ENCODE assay signal across 2 cellular contexts in the genomic region with DNA sequence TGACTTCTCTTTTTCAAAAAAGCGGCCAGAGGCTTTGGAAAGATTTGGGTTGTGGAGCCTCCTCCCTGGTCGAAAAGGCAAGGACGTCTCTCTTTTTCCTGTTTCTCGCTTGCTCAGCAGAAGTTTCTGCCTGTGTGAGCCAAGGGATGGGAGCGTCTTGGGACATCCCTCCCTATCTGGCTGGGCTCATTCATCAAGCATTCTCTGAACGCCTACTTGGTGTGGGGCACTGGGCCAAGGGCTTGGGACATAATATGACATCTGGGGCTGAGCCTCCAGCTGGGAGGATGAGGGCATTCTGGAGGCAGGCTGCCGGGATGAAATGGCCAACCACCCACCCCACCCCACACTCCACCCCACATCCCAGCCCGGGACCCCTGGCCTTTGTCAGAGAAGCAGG.
TF ChIP-seq lines count a peak whose summit lies in the region.

No MANE protein-coding gene starts in this region.

TF ChIP-seq in liver, 16 proteins besides CTCF, POLR2A, EP300 and RAD21:
- TF ChIP-seq RXRA (IDR thresholded peaks at IDR 0.05) (peak in 1 of 2 donors; percentile 24), YY1 (IDR thresholded peaks at IDR 0.05) (no peak), NR2F2 (IDR thresholded peaks at IDR 0.05) (no peak), HNF4A (conservative IDR thresholded peaks at IDR 0.05) (no peak)
- TF ChIP-seq, protein P1, sequence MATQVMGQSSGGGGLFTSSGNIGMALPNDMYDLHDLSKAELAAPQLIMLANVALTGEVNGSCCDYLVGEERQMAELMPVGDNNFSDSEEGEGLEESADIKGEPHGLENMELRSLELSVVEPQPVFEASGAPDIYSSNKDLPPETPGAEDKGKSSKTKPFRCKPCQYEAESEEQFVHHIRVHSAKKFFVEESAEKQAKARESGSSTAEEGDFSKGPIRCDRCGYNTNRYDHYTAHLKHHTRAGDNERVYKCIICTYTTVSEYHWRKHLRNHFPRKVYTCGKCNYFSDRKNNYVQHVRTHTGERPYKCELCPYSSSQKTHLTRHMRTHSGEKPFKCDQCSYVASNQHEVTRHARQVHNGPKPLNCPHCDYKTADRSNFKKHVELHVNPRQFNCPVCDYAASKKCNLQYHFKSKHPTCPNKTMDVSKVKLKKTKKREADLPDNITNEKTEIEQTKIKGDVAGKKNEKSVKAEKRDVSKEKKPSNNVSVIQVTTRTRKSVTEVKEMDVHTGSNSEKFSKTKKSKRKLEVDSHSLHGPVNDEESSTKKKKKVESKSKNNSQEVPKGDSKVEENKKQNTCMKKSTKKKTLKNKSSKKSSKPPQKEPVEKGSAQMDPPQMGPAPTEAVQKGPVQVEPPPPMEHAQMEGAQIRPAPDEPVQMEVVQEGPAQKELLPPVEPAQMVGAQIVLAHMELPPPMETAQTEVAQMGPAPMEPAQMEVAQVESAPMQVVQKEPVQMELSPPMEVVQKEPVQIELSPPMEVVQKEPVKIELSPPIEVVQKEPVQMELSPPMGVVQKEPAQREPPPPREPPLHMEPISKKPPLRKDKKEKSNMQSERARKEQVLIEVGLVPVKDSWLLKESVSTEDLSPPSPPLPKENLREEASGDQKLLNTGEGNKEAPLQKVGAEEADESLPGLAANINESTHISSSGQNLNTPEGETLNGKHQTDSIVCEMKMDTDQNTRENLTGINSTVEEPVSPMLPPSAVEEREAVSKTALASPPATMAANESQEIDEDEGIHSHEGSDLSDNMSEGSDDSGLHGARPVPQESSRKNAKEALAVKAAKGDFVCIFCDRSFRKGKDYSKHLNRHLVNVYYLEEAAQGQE (IDR thresholded peaks at IDR 0.05) = no peak

TF ChIP-seq in HepG2, 621 proteins besides CTCF, POLR2A, EP300 and RAD21:
- TF ChIP-seq AKAP8 (CRISPR knock-in tag; IDR thresholded peaks at IDR 0.05) (no peak), ZSCAN20 (CRISPR knock-in tag; IDR thresholded peaks at IDR 0.05; ENCODE audit: borderline replicate concordance) (no peak), KLF16 (CRISPR knock-in tag; IDR thresholded peaks at IDR 0.05) (no peak), MAFK (conservative IDR thresholded peaks at IDR 0.05 in 1 of 2, IDR thresholded peaks at IDR 0.05 in 1 of 2; ENCODE audit: low read length in 2 of 2) (0 out of 4 replicates have a peak, but pooled peaks of 1 of the 2 experiments have one; percentile 10)
- TF ChIP-seq, protein P2, sequence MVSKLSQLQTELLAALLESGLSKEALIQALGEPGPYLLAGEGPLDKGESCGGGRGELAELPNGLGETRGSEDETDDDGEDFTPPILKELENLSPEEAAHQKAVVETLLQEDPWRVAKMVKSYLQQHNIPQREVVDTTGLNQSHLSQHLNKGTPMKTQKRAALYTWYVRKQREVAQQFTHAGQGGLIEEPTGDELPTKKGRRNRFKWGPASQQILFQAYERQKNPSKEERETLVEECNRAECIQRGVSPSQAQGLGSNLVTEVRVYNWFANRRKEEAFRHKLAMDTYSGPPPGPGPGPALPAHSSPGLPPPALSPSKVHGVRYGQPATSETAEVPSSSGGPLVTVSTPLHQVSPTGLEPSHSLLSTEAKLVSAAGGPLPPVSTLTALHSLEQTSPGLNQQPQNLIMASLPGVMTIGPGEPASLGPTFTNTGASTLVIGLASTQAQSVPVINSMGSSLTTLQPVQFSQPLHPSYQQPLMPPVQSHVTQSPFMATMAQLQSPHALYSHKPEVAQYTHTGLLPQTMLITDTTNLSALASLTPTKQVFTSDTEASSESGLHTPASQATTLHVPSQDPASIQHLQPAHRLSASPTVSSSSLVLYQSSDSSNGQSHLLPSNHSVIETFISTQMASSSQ (IDR thresholded peaks at IDR 0.05; ENCODE audit: low read depth) = no peak
- TF ChIP-seq, protein P2 (CRISPR knock-in tag; IDR thresholded peaks at IDR 0.05; ENCODE audit: borderline replicate concordance) = no peak
- TF ChIP-seq, protein P3, sequence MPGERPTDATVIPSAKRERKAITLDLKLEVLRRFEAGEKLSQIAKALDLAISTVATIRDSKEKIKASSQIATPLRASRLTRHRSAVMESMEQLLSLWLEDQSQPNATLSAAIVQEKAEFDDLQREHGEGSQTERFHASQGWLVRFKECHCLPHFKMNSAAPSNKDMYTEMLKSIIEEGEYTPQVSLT (CRISPR knock-in tag; IDR thresholded peaks at IDR 0.05; ENCODE audit: borderline replicate concordance, low read depth) = no peak
